26 cellular contexts compared by ENCODE assay signal in genomic region chr12:116968986-116969385, GRCh38. TPM values are rescaled to one million over a fixed set of nuclear protein-coding genes. Genes with fewer than 3 reads are reported as not detected.
DNase-seq lines count a peak whose midpoint lies in the region; ATAC-seq and TF ChIP-seq lines count a peak whose summit lies in the region.
"Had no signal": no experiment of that assay in that cellular context is flagged by ENCODE, and none has a peak within 500 bp of the region (broad histone marks: within the 10 kb centered on the region; RNA-seq: fewer than 3 reads in every experiment).

No MANE protein-coding gene starts in this region.

- H3K27ac ChIP-seq in GM23338 (ENCODE audit: low read depth): no peak overlapping the region
- H3K27ac ChIP-seq: C4-2B, GM23248, PC-9 had no signal

- no peaks in the 10 kb centered on the region for H3K9me3 Mint-ChIP-seq in GM23338
- H3K9me3 Mint-ChIP-seq: CD8-positive, alpha-beta memory T cell; HFFc6; T-helper 1 cell treated with Interleukin-12 subunit alpha and Interleukin-12 subunit beta and Interleukin-4 antibody, amounts not matched to agents 30 μg/mL and 1 μg/mL, for 36 hours had no signal

- H3K9me2 ChIP-seq in GM23338 (ENCODE audit: insufficient read depth): no peaks in the 10 kb centered on the region

- H2AFZ ChIP-seq in GM23338: no peak overlapping the region
- H2AFZ ChIP-seq: GM23248, PC-9 had no signal

- DNase-seq in NCI-H82 (lab: John Stamatoyannopoulos, UW) (peak; percentile 11), NCI-H82 treated with DMSO at 0.1 percent for 48 hours (lab: John Stamatoyannopoulos, UW; ENCODE audit: unreplicated experiment) (no peak), GM23338 (ENCODE audit: low spot score) (peak; percentile 10), cerebellum (ENCODE audit: low spot score) (peak; percentile 29), retina (peak; percentile 45), GM10248 (ENCODE audit: extremely low spot score) (no peak), iPS-NIHi7 (ENCODE audit: extremely low spot score) (no peak), NCI-H187 treated with DMSO at 0.1 percent for 48 hours (lab: John Stamatoyannopoulos, UW) (no peak)
- DNase-seq: CD8-positive, alpha-beta memory T cell; DMS153; DND-41; GM23248; HFFc6; NCI-H1105 treated with DMSO at 0.1 percent for 48 hours; NCI-H1694; NCI-H2081; NCI-H446; NCI-H524 treated with DMSO at 0.1 percent for 48 hours; NCI-H774; PC-9; SW 1271 had no signal

- ATAC-seq in GM23338: no peak
- ATAC-seq: K562, Right ventricle myocardium inferior had no signal

- H3K27ac Mint-ChIP-seq in GM23338: no peak overlapping the region
- H3K27ac Mint-ChIP-seq: HFFc6; T-helper 1 cell treated with Interleukin-12 subunit alpha and Interleukin-12 subunit beta and Interleukin-4 antibody, amounts not matched to agents 30 μg/mL and 1 μg/mL, for 36 hours had no signal

- H3K4me3 Mint-ChIP-seq in GM23338: no peak overlapping the region
- H3K4me3 Mint-ChIP-seq: CD8-positive, alpha-beta memory T cell; HFFc6; T-helper 1 cell treated with Interleukin-12 subunit alpha and Interleukin-12 subunit beta and Interleukin-4 antibody, amounts not matched to agents 30 μg/mL and 1 μg/mL, for 36 hours had no signal

- H3K4me2 ChIP-seq in GM23338: no peak overlapping the region
- H3K4me2 ChIP-seq: PC-9 had no signal

- peaks cover 12% of the 10 kb centered on the region; the same call in 2 of the 3 replicates for H3K36me3 Mint-ChIP-seq in GM23338 (ENCODE audit: low read depth)

- no peaks in the 10 kb centered on the region for H3K27me3 ChIP-seq in GM23338 (ENCODE audit: insufficient read depth)

- CTCF ChIA-PET in GM10248 (lab: Yijun Ruan, JAX): interaction anchor here (1.0 to 1.5 kb wide), 3 partner anchors 9 to 21 kb away, joined by 3 to 4 read pairs (median 3); no protein-coding TSS in a partner anchor

- H3K4me1 Mint-ChIP-seq in GM23338: peaks cover 12% of the 10 kb centered on the region; the same call in 2 of the 3 replicates
- H3K4me1 Mint-ChIP-seq: CD8-positive, alpha-beta memory T cell had no signal

- no peaks in the 10 kb centered on the region for H3K79me2 ChIP-seq in GM23338 (replicated peaks; ENCODE audit: insufficient read depth)

- H3K36me3 ChIP-seq in GM23338 (ENCODE audit: insufficient read depth): peaks cover 23% of the 10 kb centered on the region

- H3K4me1 ChIP-seq in GM23338 (ENCODE audit: insufficient read depth): 0 out of 2 replicates have a peak, but pooled peaks cover 6% of the 10 kb centered on the region
- H3K4me1 ChIP-seq: HAP-1 had no signal

- H4K20me1 ChIP-seq in GM23338 (replicated peaks; ENCODE audit: insufficient read depth): no peaks in the 10 kb centered on the region

- H3K27me3 Mint-ChIP-seq in GM23338 (ENCODE audit: insufficient read depth, low read depth, poor library complexity): no peaks in the 10 kb centered on the region
- H3K27me3 Mint-ChIP-seq: CD8-positive, alpha-beta memory T cell had no signal

- no peak overlapping the region for H3K4me3 ChIP-seq in GM23338
- H3K4me3 ChIP-seq: GM23248, HAP-1, K562, PC-9 had no signal

- POLR2A ChIA-PET in GM10248 (lab: Yijun Ruan, JAX): no interaction called here

- H3F3A ChIP-seq in GM23338 (replicated peaks; ENCODE audit: low read depth): no peaks in the 10 kb centered on the region

- TF ChIP-seq CTCF in GM23338 (conservative IDR thresholded peaks at IDR 0.05; ENCODE audit: low read depth in 2 of 2) (no peak), GM10248 (IDR thresholded peaks at IDR 0.05; ENCODE audit: control extremely low read depth, extremely low read depth, low read depth, missing control alignments) (no peak)

TF ChIP-seq in GM23338, 12 proteins besides CTCF, POLR2A, EP300 and RAD21 (continues in another document):
- TF ChIP-seq ETS1 (IDR thresholded peaks at IDR 0.05): no peak
- TF ChIP-seq ZNF331 (CRISPR knock-in tag; IDR thresholded peaks at IDR 0.05; ENCODE audit: low read depth): no peak
- no peak for TF ChIP-seq JUNB (IDR thresholded peaks at IDR 0.05; ENCODE audit: unreplicated experiment)
- no peak for TF ChIP-seq ZNF114 (CRISPR knock-in tag; IDR thresholded peaks at IDR 0.05)
- no peak for TF ChIP-seq EZH2 (IDR thresholded peaks at IDR 0.05; ENCODE audit: low read depth, unreplicated experiment)
- no peak for TF ChIP-seq EZH2phosphoT487 (IDR thresholded peaks at IDR 0.05; ENCODE audit: unreplicated experiment)
- TF ChIP-seq NANOG (IDR thresholded peaks at IDR 0.05; ENCODE audit: borderline replicate concordance): no peak
- TF ChIP-seq ZNF462 (CRISPR knock-in tag; IDR thresholded peaks at IDR 0.05): no peak
- no peak for TF ChIP-seq CREB1 (CRISPR knock-in tag; IDR thresholded peaks at IDR 0.05; ENCODE audit: low read depth)

RNA-seq across cellular contexts. Expression of gene FBXW8, which starts 58.2 kb away (rescaled TPM):
- 12.9 and 13.9 TPM in 2 replicates for total RNA-seq in GM23338 (2014; rRNA removed; shearing (Covaris generic))
- polyA plus RNA-seq in GM23338 (2016; fragmentation: Nextera tagmentation; extraction: Ambion mirVana): 4.6 and 4.7 TPM in 2 replicates
- 16.8 TPM for total RNA-seq in cerebellum

Comparison
In these comparisons a context has a peak if more than half of its experiments do, and no peak if none do; other contexts are left out.
1. DNase-seq: peak in NCI-H82 (single experiment), GM23338 (single experiment), cerebellum (single experiment) and retina (single experiment); none in NCI-H82 treated with DMSO at 0.1 percent for 48 hours (single experiment), GM10248 (single experiment), iPS-NIHi7 (single experiment) and NCI-H187 treated with DMSO at 0.1 percent for 48 hours (single experiment).